ENCODE assay signal across 8 cellular contexts in genomic region chr19:55487884-55488687, GRCh38. TPM values are rescaled to one million over a fixed set of nuclear protein-coding genes. Genes with fewer than 3 reads are reported as not detected.
DNase-seq lines count a peak whose midpoint lies in the region; ATAC-seq and TF ChIP-seq lines count a peak whose summit lies in the region.

SSC5D (plus strand) TSS chr19:55488436; CDS start chr19:55488590, 154 bp downstream.

- TF ChIP-seq CTCF in thoracic aorta (IDR thresholded peaks at IDR 0.05) = no peak

- H3K4me3 Mint-ChIP-seq in activated T-cell treated with anti-CD3 and anti-CD28 coated beads, Interleukin-2, amount 50 U/mL, for 24 hours = peak within 1 kb of the TSS; percentile 43

- peaks cover 26% of the 10 kb centered on the region for H3K4me1 Mint-ChIP-seq in activated T-cell treated with anti-CD3 and anti-CD28 coated beads, Interleukin-2, amount 50 U/mL, for 24 hours (ENCODE audit: low read depth)

- peaks cover 7% of the 10 kb centered on the region for H3K36me3 Mint-ChIP-seq in activated T-cell treated with anti-CD3 and anti-CD28 coated beads, Interleukin-2, amount 50 U/mL, for 24 hours (ENCODE audit: low read depth)

- no peaks in the 10 kb centered on the region for H3K9me3 Mint-ChIP-seq in activated T-cell treated with anti-CD3 and anti-CD28 coated beads, Interleukin-2, amount 50 U/mL, for 24 hours

- peaks cover 31 to 42% of the 10 kb centered on the region in 2 donors for H3K4me1 ChIP-seq in thoracic aorta (ENCODE audit: control insufficient read depth in 1 of 2, low read depth in 2 of 2)

- H3K27ac ChIP-seq in thoracic aorta = peak within 1 kb of the TSS; percentile 24 to 90

- no peaks in the 10 kb centered on the region for H3K27me3 ChIP-seq in thoracic aorta (replicated peaks; ENCODE audit: insufficient read depth)

- H3K4me3 ChIP-seq in thoracic aorta = peak within 1 kb of the TSS; percentile 63

- H3K27ac Mint-ChIP-seq in activated T-cell treated with anti-CD3 and anti-CD28 coated beads, Interleukin-2, amount 50 U/mL, for 24 hours = peak within 1 kb of the TSS; percentile 89

- no peaks in the 10 kb centered on the region for H3K9me3 ChIP-seq in thoracic aorta

- peaks cover 2% of the 10 kb centered on the region for H3K36me3 ChIP-seq in thoracic aorta

- no peak for ATAC-seq in thoracic aorta (ENCODE audit: insufficient number of reproducible peaks, low FRiP score, low read depth)
- ATAC-seq in HG02884 (IDR thresholded peaks at IDR 0.05; ENCODE audit: unreplicated experiment) = no peak

- peaks cover 12% of the 10 kb centered on the region for H3K27me3 Mint-ChIP-seq in activated T-cell treated with anti-CD3 and anti-CD28 coated beads, Interleukin-2, amount 50 U/mL, for 24 hours

- no peak for DNase-seq in activated T-cell treated with anti-CD3 and anti-CD28 coated beads, Interleukin-2, amount 50 U/mL, for 24 hours
- DNase-seq in activated T-cell treated with anti-CD3 and anti-CD28 coated beads, Interleukin-2, amount 50 U/mL, for 48 hours = no peak
- DNase-seq in amniotic epithelial cell (ENCODE audit: low read depth) = peak; percentile 24
- peak; percentile 81 for DNase-seq in islet precursor cell
- DNase-seq in thoracic aorta (ENCODE audit: low spot score) = no peak
- no peak for DNase-seq in NCI-H1105 treated with DMSO at 0.1 percent for 48 hours (lab: John Stamatoyannopoulos, UW)
- no peak for DNase-seq in NCI-H510A (lab: John Stamatoyannopoulos, UW)

RNA-seq across cellular contexts. Expression of gene SSC5D, which starts in this region (rescaled TPM):
- 10 to 100 TPM in 1 of 2 donors, 1 to 10 TPM in 1; 4.3 to 58.3 TPM for total RNA-seq in thoracic aorta

Comparison
In these comparisons a context has a peak if more than half of its experiments do, and no peak if none do; other contexts are left out.
1. DNase-seq: peak in amniotic epithelial cell (single experiment) and islet precursor cell (single experiment); none in activated T-cell treated with anti-CD3 and anti-CD28 coated beads, Interleukin-2, amount 50 U/mL, for 24 hours (single experiment), activated T-cell treated with anti-CD3 and anti-CD28 coated beads, Interleukin-2, amount 50 U/mL, for 48 hours (0 of 2), thoracic aorta (single experiment), NCI-H1105 treated with DMSO at 0.1 percent for 48 hours (single experiment) and NCI-H510A (single experiment).